ENCODE assay signal across 27 cellular contexts in the genomic region with DNA sequence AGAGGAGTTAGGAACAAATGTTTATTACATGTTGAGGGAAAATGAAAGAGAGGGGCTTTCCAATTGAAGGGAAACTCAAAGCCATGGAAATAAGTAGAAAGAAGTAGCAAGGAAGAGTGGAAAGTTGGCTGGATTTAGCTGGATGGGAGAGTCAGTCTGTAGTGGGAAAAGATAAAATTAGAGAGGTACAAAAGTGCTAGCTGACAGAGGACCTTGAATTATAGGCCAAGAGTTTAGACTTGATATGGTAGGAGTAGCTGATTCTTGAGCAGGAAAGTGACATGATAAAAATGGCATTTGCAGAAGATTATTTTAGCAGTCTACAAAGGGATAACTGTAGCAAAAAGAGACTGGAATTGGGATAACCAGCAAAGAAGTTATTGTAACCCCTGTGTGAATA.
"Had no signal": no experiment of that assay in that cellular context is flagged by ENCODE, and none has a peak within 500 bp of the region (broad histone marks: within the 10 kb centered on the region; RNA-seq: fewer than 3 reads in every experiment).

No MANE protein-coding gene starts in this region.

- H3K4me3 Mint-ChIP-seq: nephron; neural progenitor cell; stimulated activated effector memory CD8-positive, alpha-beta T cell treated with anti-CD3 and anti-CD28 coated beads, Interleukin-12 subunit alpha, Interleukin-12 subunit beta, amount 100 ng/mL, for 72 hours; stimulated activated naive B cell treated with anti-CD40 and anti-IgM and Interleukin-4, amounts not matched to agents 10 μg/mL and 1 μg/mL and 100 μg/mL, for 72 hours; stimulated activated naive CD8-positive, alpha-beta T cell treated with anti-CD3 and anti-CD28 coated beads, Interleukin-15, Interleukin-2, amounts not matched to agents 100 ng/mL and 50 ng/mL, for 24 hours had no signal

- H3K36me3 Mint-ChIP-seq: neural progenitor cell; stimulated activated effector memory CD8-positive, alpha-beta T cell treated with anti-CD3 and anti-CD28 coated beads, Interleukin-12 subunit alpha, Interleukin-12 subunit beta, amount 100 ng/mL, for 72 hours; stimulated activated naive B cell treated with anti-CD40 and anti-IgM and Interleukin-4, amounts not matched to agents 10 μg/mL and 1 μg/mL and 100 μg/mL, for 72 hours had no signal

- H3K36me3 ChIP-seq: neural progenitor cell, ovary, right lobe of liver, sigmoid colon, stomach, thoracic aorta, thyroid gland, tibial nerve, upper lobe of left lung, vagina had no signal

- H3K27ac ChIP-seq: neural progenitor cell, ovary, parathyroid adenoma, psoas muscle, right lobe of liver, sigmoid colon, stomach, thoracic aorta, thyroid gland, tibial nerve, upper lobe of left lung, vagina had no signal

- H3K4me1 Mint-ChIP-seq: nephron; neural progenitor cell; stimulated activated effector memory CD8-positive, alpha-beta T cell treated with anti-CD3 and anti-CD28 coated beads, Interleukin-12 subunit alpha, Interleukin-12 subunit beta, amount 100 ng/mL, for 72 hours; stimulated activated naive B cell treated with anti-CD40 and anti-IgM and Interleukin-4, amounts not matched to agents 10 μg/mL and 1 μg/mL and 100 μg/mL, for 72 hours had no signal

- H3K9me3 ChIP-seq: ovary, psoas muscle, right lobe of liver, sigmoid colon, stomach, thoracic aorta, thyroid gland, tibial nerve, upper lobe of left lung, vagina had no signal

- H3K27me3 Mint-ChIP-seq: progenitor cell of endocrine pancreas; stimulated activated naive B cell treated with anti-CD40 and anti-IgM and Interleukin-4, amounts not matched to agents 10 μg/mL and 1 μg/mL and 100 μg/mL, for 72 hours; stimulated activated naive CD8-positive, alpha-beta T cell treated with anti-CD3 and anti-CD28 coated beads, Interleukin-15, Interleukin-2, amounts not matched to agents 100 ng/mL and 50 ng/mL, for 24 hours had no signal

- H3K27me3 ChIP-seq: neural progenitor cell, ovary, right lobe of liver, sigmoid colon, stomach, thyroid gland, tibial nerve, upper lobe of left lung, vagina had no signal

- H3K4me1 ChIP-seq: neural progenitor cell, parathyroid adenoma, psoas muscle, right lobe of liver, thyroid gland, tibial nerve, upper lobe of left lung, vagina had no signal

- H3K27ac Mint-ChIP-seq: nephron; neural progenitor cell; progenitor cell of endocrine pancreas; stimulated activated effector memory CD8-positive, alpha-beta T cell treated with anti-CD3 and anti-CD28 coated beads, Interleukin-12 subunit alpha, Interleukin-12 subunit beta, amount 100 ng/mL, for 72 hours; stimulated activated naive B cell treated with anti-CD40 and anti-IgM and Interleukin-4, amounts not matched to agents 10 μg/mL and 1 μg/mL and 100 μg/mL, for 72 hours; stimulated activated naive CD8-positive, alpha-beta T cell treated with anti-CD3 and anti-CD28 coated beads, Interleukin-15, Interleukin-2, amounts not matched to agents 100 ng/mL and 50 ng/mL, for 24 hours had no signal

- H3K9me3 Mint-ChIP-seq: stimulated activated naive CD8-positive, alpha-beta T cell treated with anti-CD3 and anti-CD28 coated beads, Interleukin-15, Interleukin-2, amounts not matched to agents 100 ng/mL and 50 ng/mL, for 24 hours had no signal

- DNase-seq: occipital lobe; ovary; posterior cingulate gyrus; psoas muscle; right cardiac atrium; right lobe of liver; sigmoid colon; small intestine; stimulated activated CD4-positive, alpha-beta T cell treated with anti-CD3 and anti-CD28 coated beads, Interleukin-15, amount 100 ng/mL, for 24 hours; stimulated activated CD4-positive, alpha-beta T cell treated with anti-CD3 and anti-CD28 coated beads, Interleukin-2, amount 100 ng/mL, for 24 hours; stimulated activated CD4-positive, alpha-beta T cell treated with anti-CD3 and anti-CD28 coated beads, Interleukin-2, amount 100 ng/mL, for 48 hours; stimulated activated CD4-positive, alpha-beta T cell treated with anti-CD3 and anti-CD28 coated beads, Interleukin-4, amount 100 ng/mL, for 24 hours; stimulated activated naive B cell treated with anti-CD40 and anti-IgM and Interleukin-4, amounts not matched to agents 10 μg/mL and 1 μg/mL and 100 μg/mL, for 72 hours; stimulated activated naive CD4-positive, alpha-beta T cell treated with Interleukin-2 at 50 U/mL for 16 hours; stomach; thyroid gland; trophoblast cell; upper lobe of left lung had no signal

- ATAC-seq: psoas muscle; right lobe of liver; stimulated activated effector memory CD8-positive, alpha-beta T cell treated with anti-CD3 and anti-CD28 coated beads, Interleukin-12 subunit alpha, Interleukin-12 subunit beta, amount 100 ng/mL, for 72 hours; stimulated activated naive B cell treated with anti-CD40 and anti-IgM and Interleukin-4, amounts not matched to agents 10 μg/mL and 1 μg/mL and 100 μg/mL, for 72 hours had no signal

- H3K4me3 ChIP-seq: neural progenitor cell, ovary, psoas muscle, right lobe of liver, sigmoid colon, stomach, thoracic aorta, thyroid gland, tibial nerve, upper lobe of left lung, vagina had no signal
